In the genomic region with DNA sequence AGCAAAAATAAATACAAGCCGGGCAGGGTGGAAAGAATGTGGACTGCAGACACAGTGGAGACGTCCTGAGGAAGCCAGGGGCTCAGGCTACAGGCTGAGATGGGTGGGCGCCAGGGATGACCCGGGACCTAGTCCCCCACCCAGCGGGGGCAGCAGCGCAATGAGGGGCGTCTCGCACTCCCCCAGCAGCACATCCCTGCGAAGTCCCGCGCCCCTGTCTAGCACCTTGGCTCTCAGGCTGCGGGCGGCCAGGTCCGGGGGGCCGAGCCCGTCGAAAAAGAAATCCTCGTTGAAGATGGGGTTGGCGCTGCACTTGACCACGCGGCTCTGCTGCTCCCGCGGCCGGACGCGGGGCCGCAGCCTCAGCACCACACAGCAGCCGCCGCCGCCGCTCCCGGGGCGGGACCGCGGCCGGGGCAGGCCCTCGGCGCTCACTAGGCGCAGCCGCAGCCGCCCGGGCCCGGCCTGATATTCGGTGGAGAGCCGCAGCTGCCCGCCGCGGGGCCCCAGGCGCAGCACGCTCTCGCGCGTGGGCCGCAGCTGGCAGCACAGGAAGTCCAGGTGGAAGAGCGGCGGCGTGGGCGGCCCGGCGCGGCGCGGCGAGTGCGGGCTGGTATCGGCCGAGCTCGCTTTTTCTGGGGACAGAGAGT, we compare ENCODE assay signal across 9 cellular contexts. TPM values are rescaled to one million over a fixed set of nuclear protein-coding genes. Genes with fewer than 3 reads are reported as not detected.
DNase-seq lines count a peak whose midpoint lies in the region; ATAC-seq, FAIRE-seq and TF ChIP-seq lines count a peak whose summit lies in the region.
"Had no signal": no experiment of that assay in that cellular context is flagged by ENCODE, and none has a peak within 500 bp of the region (broad histone marks: within the 10 kb centered on the region; RNA-seq: fewer than 3 reads in every experiment).

No MANE protein-coding gene starts in this region.

- H3K9me3 ChIP-seq in pancreas: no peaks in the 10 kb centered on the region

- peaks cover 33 to 44% (median 44%) of the 10 kb centered on the region in 3 donors for H3K4me1 ChIP-seq in pancreas

- 58% methylated on average over 56 to 68 of the region's 68 CpGs for WGBS in pancreas, 2 donors

- intact Hi-C loops in activated B cell treated with CpG ODN at 0.5 μM for 24 hours (cut with micrococcal nuclease): loop anchor here (2.0 to 10.0 kb wide), 7 partner anchors 47 to 641 kb away; a partner anchor contains a TSS
- intact Hi-C loops in pancreas (cut with DNase I): no loop called here

- peaks cover 37% of the 10 kb centered on the region for H3K4me1 Mint-ChIP-seq in activated B cell treated with CpG ODN at 0.5 μM for 24 hours

- peak overlapping the region; percentile 59 to 92 (median 84) for H3K27ac ChIP-seq in pancreas

- H3K9me3 Mint-ChIP-seq in activated B cell treated with CpG ODN at 0.5 μM for 24 hours: no peaks in the 10 kb centered on the region

- no peaks in the 10 kb centered on the region for H3K36me3 ChIP-seq in pancreas

- H3K4me3 ChIP-seq in fibroblast of the aortic adventitia (ENCODE audit: low read depth, low read length) (peak overlapping the region; percentile 37), pancreas (peak overlapping the region in 1 of 4 donors; percentile 43)

- H3K27ac Mint-ChIP-seq in activated B cell treated with CpG ODN at 0.5 μM for 24 hours: peak overlapping the region; percentile 35

- no peaks in the 10 kb centered on the region for H3K36me3 Mint-ChIP-seq in activated B cell treated with CpG ODN at 0.5 μM for 24 hours (ENCODE audit: low read depth)

- POLR2A ChIA-PET in activated B cell treated with CpG ODN at 0.5 μM for 24 hours (lab: Charles Lee): no interaction called here

- DNase-seq in GM03348 (ENCODE audit: low spot score): peak; percentile 78
- DNase-seq in activated B cell treated with CpG ODN at 0.5 μM for 24 hours: peak; percentile 44
- no peak for DNase-seq in fibroblast of the aortic adventitia (ENCODE audit: low read depth)
- peak in 1 of 6 donors; percentile 74 for DNase-seq in pancreas
- no peak for DNase-seq in NCI-H524 treated with DMSO at 0.1 percent for 48 hours (lab: John Stamatoyannopoulos, UW)

- no peaks in the 10 kb centered on the region for H3K27me3 ChIP-seq in pancreas

- H3K27me3 Mint-ChIP-seq in activated B cell treated with CpG ODN at 0.5 μM for 24 hours: peaks cover 3% of the 10 kb centered on the region

- peak overlapping the region; percentile 80 for H3K4me3 Mint-ChIP-seq in activated B cell treated with CpG ODN at 0.5 μM for 24 hours

- no peak for FAIRE-seq in pancreas (lab: Jason Lieb, UNC)

- ATAC-seq in activated B cell treated with CpG ODN at 0.5 μM for 24 hours (ENCODE audit: low read depth) (peak; percentile 49), pancreas (no peak), GM18870 (IDR thresholded peaks at IDR 0.05; ENCODE audit: unreplicated experiment) (no peak), HG02973 (IDR thresholded peaks at IDR 0.05; ENCODE audit: unreplicated experiment) (no peak), GM21381 (IDR thresholded peaks at IDR 0.05; ENCODE audit: unreplicated experiment) (no peak)

- TF ChIP-seq CTCF in activated B cell treated with CpG ODN at 0.5 μM for 24 hours (IDR thresholded peaks at IDR 0.05): no peak
- TF ChIP-seq CTCF in fibroblast of the aortic adventitia (IDR thresholded peaks at IDR 0.05; ENCODE audit: insufficient read depth, low read length): no peak
- no peak for TF ChIP-seq CTCF in pancreas (IDR thresholded peaks at IDR 0.05)

- CTCF ChIA-PET in activated B cell treated with CpG ODN at 0.5 μM for 24 hours (lab: Charles Lee): no interaction called here

RNA-seq across cellular contexts. Expression of a gene that starts 1.7 kb away (rescaled TPM):
- total RNA-seq in activated B cell treated with CpG ODN at 0.5 μM for 24 hours: 0.15 TPM in 1 of 2 replicates, not detected in the other
- total RNA-seq in fibroblast of the aortic adventitia (ENCODE audit: low replicate concordance): not detected in 2 replicates
- 1 to 10 TPM in 1 of 6 donors, under 1 TPM in 5; 0.35 to 1.2 (median 0.59) TPM for total RNA-seq in pancreas
- under 1 TPM; 0.40 to 0.68 TPM for polyA plus RNA-seq in pancreas

RNA-seq across cellular contexts. Expression of a gene that starts 6.4 kb away (rescaled TPM):
- total RNA-seq in activated B cell treated with CpG ODN at 0.5 μM for 24 hours (0.09 TPM in 1 of 2 replicates, not detected in the other), fibroblast of the aortic adventitia (ENCODE audit: low replicate concordance) (not detected in 2 replicates), pancreas (10 to 100 TPM; 11.9 to 28.8 (median 23.1) TPM)
- polyA plus RNA-seq in pancreas: 10 to 100 TPM; 17.1 to 36.7 TPM

RNA-seq across cellular contexts. Expression of a gene that starts 15.5 kb away (rescaled TPM):
- total RNA-seq in activated B cell treated with CpG ODN at 0.5 μM for 24 hours: not detected in 2 replicates
- not detected in 2 replicates for total RNA-seq in fibroblast of the aortic adventitia (ENCODE audit: low replicate concordance)
- total RNA-seq in pancreas: under 1 TPM in 1 of 6 donors, not detected in 5; 0.17 TPM
- polyA plus RNA-seq in pancreas: not detected
- total RNA-seq: subcutaneous adipose tissue had no signal

RNA-seq across cellular contexts. Expression of a gene that starts 32.7 kb away (rescaled TPM):
- total RNA-seq in activated B cell treated with CpG ODN at 0.5 μM for 24 hours (not detected in 2 replicates), fibroblast of the aortic adventitia (ENCODE audit: low replicate concordance) (not detected in 2 replicates), pancreas (under 1 TPM; 0.15 to 0.52 (median 0.26) TPM)
- under 1 TPM; 0.27 to 0.89 TPM for polyA plus RNA-seq in pancreas
- total RNA-seq: subcutaneous adipose tissue had no signal

RNA-seq across cellular contexts. Expression of a gene that starts 47.7 kb away (rescaled TPM):
- total RNA-seq in activated B cell treated with CpG ODN at 0.5 μM for 24 hours: 15.1 and 15.6 TPM in 2 replicates
- total RNA-seq in fibroblast of the aortic adventitia (ENCODE audit: low replicate concordance): 1.6 and 2.1 TPM in 2 replicates
- 1 to 10 TPM; 2.6 to 7.5 (median 4.1) TPM for total RNA-seq in pancreas
- polyA plus RNA-seq in pancreas: 1 to 10 TPM; 2.6 to 4.2 TPM

Comparison
In these comparisons a context has a peak if more than half of its experiments do, and no peak if none do; other contexts are left out.
1. DNase-seq: peak in GM03348 (single experiment) and activated B cell treated with CpG ODN at 0.5 μM for 24 hours (single experiment); none in fibroblast of the aortic adventitia (single experiment) and NCI-H524 treated with DMSO at 0.1 percent for 48 hours (single experiment).
2. RNA of a gene that starts 6.4 kb away (total RNA-seq): 11.9 to 28.8 TPM in pancreas; 0.09 TPM in activated B cell treated with CpG ODN at 0.5 μM for 24 hours and not detected in fibroblast of the aortic adventitia; every median in the first group is over 10 times any median in the second.